In genomic region chr14:66508846-66509621, GRCh38 we compare ENCODE assay signal across 8 cellular contexts. TPM values are rescaled to one million over a fixed set of nuclear protein-coding genes. Genes with fewer than 3 reads are reported as not detected.
DNase-seq lines count a peak whose midpoint lies in the region; ATAC-seq and TF ChIP-seq lines count a peak whose summit lies in the region.

No MANE protein-coding gene starts in this region.

- intact Hi-C loops in adrenal gland (cut with DNase I) (no loop called here), left ventricle myocardium inferior (cut with micrococcal nuclease) (no loop called here)

- peaks cover 13% of the 10 kb centered on the region; the same call in 1 of the 2 replicates for H3K79me2 ChIP-seq in SK-N-SH (ENCODE audit: insufficient read depth)

- POLR2A ChIA-PET in SK-N-SH (lab: Yijun Ruan, JAX) = interaction anchor here (1.3 kb wide), 1 partner anchor 11 kb away, joined by 4 read pairs; no protein-coding TSS in a partner anchor

- ATAC-seq in HG03159 (IDR thresholded peaks at IDR 0.05; ENCODE audit: unreplicated experiment) (peak; percentile 18), HG02884 (IDR thresholded peaks at IDR 0.05; ENCODE audit: unreplicated experiment) (no peak)

- H3F3A ChIP-seq in SK-N-SH (replicated peaks; ENCODE audit: insufficient read depth) = peaks cover 23% of the 10 kb centered on the region

- no peaks in the 10 kb centered on the region for H3K27me3 ChIP-seq in SK-N-SH (ENCODE audit: insufficient read depth)
- H3K27me3 ChIP-seq in adrenal gland = no peaks in the 10 kb centered on the region
- H3K27me3 ChIP-seq in left ventricle myocardium inferior (ENCODE audit: low read depth) = no peaks in the 10 kb centered on the region

- H3K27ac ChIP-seq in SK-N-SH (ENCODE audit: low read depth in 2 of 2, low read length in 1 of 2) (peak overlapping the region; percentile 79 to 93; a peak in 3 of 4 replicates), adrenal gland (peak overlapping the region; percentile 10 to 96 (median 90)), left ventricle myocardium inferior (replicated peaks) (peak overlapping the region; percentile 97)

- DNase-seq in NCI-H345 (lab: John Stamatoyannopoulos, UW) (peak; percentile 39), NCI-H345 treated with DMSO at 0.1 percent for 48 hours (lab: John Stamatoyannopoulos, UW; ENCODE audit: unreplicated experiment) (no peak), SK-N-SH (peak; percentile 69), adrenal gland (peak; percentile 25 to 63 (median 39)), left ventricle myocardium inferior (peak; percentile 29), pons (ENCODE audit: low spot score) (peak; percentile 15)

- H3K9me2 ChIP-seq in SK-N-SH = no peaks in the 10 kb centered on the region

- no peak for TF ChIP-seq EP300 in SK-N-SH (IDR thresholded peaks at IDR 0.05; ENCODE audit: borderline replicate concordance in 1 of 2, low read depth in 1 of 2, low read length in 1 of 2)

- TF ChIP-seq CTCF in SK-N-SH (IDR thresholded peaks at IDR 0.05) (no peak), adrenal gland (IDR thresholded peaks at IDR 0.05) (no peak), left ventricle myocardium inferior (IDR thresholded peaks at IDR 0.05; ENCODE audit: borderline replicate concordance) (no peak)

- H3K9me3 ChIP-seq in SK-N-SH (no peaks in the 10 kb centered on the region), adrenal gland (replicated peaks in 1 of 3) (no peaks in the 10 kb centered on the region), left ventricle myocardium inferior (replicated peaks) (no peaks in the 10 kb centered on the region)

- H3K4me1 ChIP-seq in SK-N-SH (ENCODE audit: control insufficient read depth in 1 of 2, insufficient read depth in 2 of 2, low read depth in 1 of 2, low read length in 1 of 2) (peaks cover 0 to 5% of the 10 kb centered on the region in 2 experiments; a peak in 3 of 4 replicates), adrenal gland (replicated peaks in 1 of 2) (peaks cover 5 to 25% of the 10 kb centered on the region in 2 donors), left ventricle myocardium inferior (peaks cover 76% of the 10 kb centered on the region)

- TF ChIP-seq POLR2A in adrenal gland (IDR thresholded peaks at IDR 0.05) = peak in 1 of 2 donors; percentile 25

- H3K9ac ChIP-seq in SK-N-SH = peak overlapping the region; percentile 70

- WGBS in SK-N-SH (ENCODE audit: low lambda C conversion rate) = 2% methylated on average over 29 of the region's 57 CpGs
- WGBS in adrenal gland, 4 donors = 0 to 2% (median 1%) methylated on average over 20 to 57 of the region's 57 CpGs

- TF ChIP-seq RAD21 in SK-N-SH (IDR thresholded peaks at IDR 0.05; ENCODE audit: low read length) = no peak

- H2AFZ ChIP-seq in SK-N-SH (ENCODE audit: low read depth) = peak overlapping the region; percentile 98

- H3K4me2 ChIP-seq in SK-N-SH = peak overlapping the region; percentile 98

- peak overlapping the region; percentile 96 to 98 for H3K4me3 ChIP-seq in SK-N-SH (ENCODE audit: low read depth in 2 of 2, low read length in 1 of 2)
- H3K4me3 ChIP-seq in adrenal gland = peak overlapping the region; percentile 55 to 90 (median 70)
- peak overlapping the region; percentile 94 for H3K4me3 ChIP-seq in left ventricle myocardium inferior

- H4K20me1 ChIP-seq in SK-N-SH (ENCODE audit: insufficient read depth) = peaks cover 4% of the 10 kb centered on the region; the same call in 1 of the 2 replicates

- CTCF ChIA-PET in SK-N-SH (lab: Yijun Ruan, JAX) = interaction anchor here (0.7 to 1.9 kb wide), 5 partner anchors 12 to 232 kb away, joined by 3 to 6 read pairs (median 4); no protein-coding TSS in a partner anchor

- H3K36me3 ChIP-seq in SK-N-SH (replicated peaks in 1 of 2; ENCODE audit: control insufficient read depth in 1 of 2, insufficient read depth in 2 of 2, low read length in 1 of 2) = no peaks in the 10 kb centered on the region
- H3K36me3 ChIP-seq in adrenal gland (replicated peaks in 1 of 2) = no peaks in the 10 kb centered on the region
- no peaks in the 10 kb centered on the region for H3K36me3 ChIP-seq in left ventricle myocardium inferior

TF ChIP-seq in SK-N-SH, 30 proteins besides CTCF, POLR2A, EP300 and RAD21:
- TF ChIP-seq YY1 (IDR thresholded peaks at IDR 0.05; ENCODE audit: low read depth) (no peak), IRF3 (IDR thresholded peaks at IDR 0.05; ENCODE audit: low read depth, low read length) (no peak), REST (IDR thresholded peaks at IDR 0.05; ENCODE audit: low read depth, low read length) (0 out of 2 replicates have a peak, but pooled peaks have one; percentile 9), SIN3A (IDR thresholded peaks at IDR 0.05; ENCODE audit: borderline replicate concordance, low read depth, low read length) (no peak; the same call in 1 of the 2 replicates), NRF1 (IDR thresholded peaks at IDR 0.05; ENCODE audit: low read depth, low read length) (no peak), MXI1 (IDR thresholded peaks at IDR 0.05; ENCODE audit: low read depth, low read length) (no peak), RCOR1 (IDR thresholded peaks at IDR 0.05; ENCODE audit: low read length) (no peak), MAX (IDR thresholded peaks at IDR 0.05; ENCODE audit: low read depth) (0 out of 2 replicates have a peak, but pooled peaks have one; percentile 10), MEF2A (IDR thresholded peaks at IDR 0.05; ENCODE audit: borderline replicate concordance, low read depth) (no peak), SMC3 (IDR thresholded peaks at IDR 0.05; ENCODE audit: low read depth, low read length) (no peak), CHD2 (IDR thresholded peaks at IDR 0.05; ENCODE audit: low read length, partially characterized antibody) (peak; percentile 46), TAF1 (IDR thresholded peaks at IDR 0.05; ENCODE audit: borderline replicate concordance, low read depth, low read length) (no peak), NFIC (IDR thresholded peaks at IDR 0.05; ENCODE audit: borderline replicate concordance) (no peak), RFX5 (IDR thresholded peaks at IDR 0.05; ENCODE audit: low read length) (no peak), USF2 (IDR thresholded peaks at IDR 0.05; ENCODE audit: borderline replicate concordance, low read depth, low read length) (no peak), EZH2phosphoT487 (IDR thresholded peaks at IDR 0.05; ENCODE audit: borderline replicate concordance, low read depth) (no peak), RXRA (IDR thresholded peaks at IDR 0.05; ENCODE audit: borderline replicate concordance, low read depth) (no peak)

RNA-seq across cellular contexts. Expression of gene GPHN, which starts 1.1 kb away (rescaled TPM):
- polyA plus RNA-seq in SK-N-SH (2012; rRNA removed) (6.9 and 8.8 TPM in 2 replicates), adrenal gland (10 to 100 TPM; 24.3 to 41.0 (median 34.3) TPM)
- 8.6 and 10.0 TPM in 2 replicates for polyA plus RNA-seq in SK-N-SH (2012; cell fraction: cytosol; rRNA removed)
- polyA plus RNA-seq in SK-N-SH (2012; cell fraction: nucleus; rRNA removed) = 3.4 and 8.3 TPM in 2 replicates
- total RNA-seq in adrenal gland (10 to 100 TPM; 12.5 to 24.4 (median 23.3) TPM), left ventricle myocardium inferior (33.4 TPM)

RNA-seq across cellular contexts. Expression of gene CCDC196, which starts 22.9 kb away (rescaled TPM):
- polyA plus RNA-seq in SK-N-SH (2012; rRNA removed) (not detected in 2 replicates), adrenal gland (not detected)
- polyA plus RNA-seq in SK-N-SH (2012; cell fraction: cytosol; rRNA removed) = not detected in 2 replicates
- polyA plus RNA-seq in SK-N-SH (2012; cell fraction: nucleus; rRNA removed) = not detected in 2 replicates
- total RNA-seq in adrenal gland (not detected), left ventricle myocardium inferior (not detected)
